ENCODE assay signal across 14 cellular contexts in genomic region chr1:149614931-149615330, GRCh38. TPM values are rescaled to one million over a fixed set of nuclear protein-coding genes. Genes with fewer than 3 reads are reported as not detected.
DNase-seq lines count a peak whose midpoint lies in the region; ATAC-seq lines count a peak whose summit lies in the region.
"Not testable (repeated sequence)": the region's sequence is repeated elsewhere in the genome, so short reads cannot be mapped to it uniquely, and the experiment has no call there.
"Had no signal": no experiment of that assay in that cellular context is flagged by ENCODE, and none has a peak within 500 bp of the region (broad histone marks: within the 10 kb centered on the region; RNA-seq: fewer than 3 reads in every experiment).

No MANE protein-coding gene starts in this region.

- intact Hi-C loops in CD4-positive, alpha-beta memory T cell (cut with micrococcal nuclease); activated CD4-positive, alpha-beta memory T cell treated with anti-CD3 and anti-CD28 coated beads for 36 hours (cut with micrococcal nuclease): not testable (repeated sequence)

- POLR2A ChIA-PET in CD4-positive, alpha-beta memory T cell (lab: Charles Lee; ENCODE audit: partially characterized antibody); T-cell (lab: Charles Lee); activated CD4-positive, alpha-beta memory T cell treated with anti-CD3 and anti-CD28 coated beads for 36 hours (lab: Charles Lee); naive thymus-derived CD8-positive, alpha-beta T cell (lab: Charles Lee): not testable (repeated sequence)

- peak overlapping the region; percentile 58 to 90 (median 76) for H3K4me3 Mint-ChIP-seq in CD4-positive, alpha-beta memory T cell
- peak overlapping the region; percentile 66 to 71 (median 69) for H3K4me3 Mint-ChIP-seq in T-cell
- peak overlapping the region; percentile 24 for H3K4me3 Mint-ChIP-seq in activated CD4-positive, alpha-beta memory T cell treated with anti-CD3 and anti-CD28 coated beads for 36 hours
- H3K4me3 Mint-ChIP-seq in activated T-cell treated with anti-CD3 and anti-CD28 coated beads, Interleukin-2, amount 50 U/mL, for 4 hours, result peak overlapping the region; percentile 67
- H3K4me3 Mint-ChIP-seq in activated naive CD4-positive, alpha-beta T cell treated with anti-CD3 and anti-CD28 coated beads, Interleukin-2, amount 50 U/mL, for 24 hours, result peak overlapping the region; percentile 86
- peak overlapping the region; percentile 74 for H3K4me3 Mint-ChIP-seq in central memory CD8-positive, alpha-beta T cell
- H3K4me3 Mint-ChIP-seq in naive thymus-derived CD8-positive, alpha-beta T cell, result peak overlapping the region; percentile 61 to 84 (median 80)
- peak overlapping the region; percentile 70 to 80 for H3K4me3 Mint-ChIP-seq in stimulated activated naive CD8-positive, alpha-beta T cell treated with anti-CD3 and anti-CD28 coated beads, Interleukin-15, amount 100 ng/mL, for 72 hours

- DNase-seq in CD4-positive, alpha-beta memory T cell; T-cell; activated CD4-positive, alpha-beta memory T cell treated with anti-CD3 and anti-CD28 coated beads for 36 hours; activated T-cell treated with anti-CD3 and anti-CD28 coated beads, Interleukin-2, amount 50 U/mL, for 4 hours; central memory CD8-positive, alpha-beta T cell (ENCODE audit: low spot score in 2 of 2); naive thymus-derived CD8-positive, alpha-beta T cell; stimulated activated naive CD8-positive, alpha-beta T cell treated with anti-CD3 and anti-CD28 coated beads, Interleukin-15, amount 100 ng/mL, for 72 hours: not testable (repeated sequence)

- H3K4me3 ChIP-seq in CD4-positive, alpha-beta memory T cell (ENCODE audit: low read length in 2 of 2), result not testable (repeated sequence)

- not testable (repeated sequence) for H3K27me3 Mint-ChIP-seq in CD4-positive, alpha-beta memory T cell; T-cell; activated CD4-positive, alpha-beta memory T cell treated with anti-CD3 and anti-CD28 coated beads for 36 hours; activated T-cell treated with anti-CD3 and anti-CD28 coated beads, Interleukin-2, amount 50 U/mL, for 4 hours (ENCODE audit: low read depth); activated naive CD4-positive, alpha-beta T cell treated with anti-CD3 and anti-CD28 coated beads, Interleukin-2, amount 50 U/mL, for 24 hours; central memory CD8-positive, alpha-beta T cell; naive thymus-derived CD8-positive, alpha-beta T cell; stimulated activated naive CD8-positive, alpha-beta T cell treated with anti-CD3 and anti-CD28 coated beads, Interleukin-15, amount 100 ng/mL, for 72 hours

- CTCF ChIA-PET in CD4-positive, alpha-beta memory T cell (lab: Charles Lee; ENCODE audit: partially characterized antibody); T-cell (lab: Charles Lee); activated CD4-positive, alpha-beta memory T cell treated with anti-CD3 and anti-CD28 coated beads for 36 hours (lab: Charles Lee): not testable (repeated sequence)

- H3K4me1 ChIP-seq in CD4-positive, alpha-beta memory T cell (ENCODE audit: insufficient read depth, low read length), result not testable (repeated sequence)

- not testable (repeated sequence) for H3K36me3 ChIP-seq in CD4-positive, alpha-beta memory T cell (ENCODE audit: insufficient read depth, low read length)

- H3K4me1 Mint-ChIP-seq in CD4-positive, alpha-beta memory T cell, result peaks cover 7 to 19% (median 9%) of the 10 kb centered on the region in 4 donors
- peaks cover 7 to 22% (median 12%) of the 10 kb centered on the region in 3 donors for H3K4me1 Mint-ChIP-seq in T-cell
- peaks cover 12% of the 10 kb centered on the region for H3K4me1 Mint-ChIP-seq in activated CD4-positive, alpha-beta memory T cell treated with anti-CD3 and anti-CD28 coated beads for 36 hours (ENCODE audit: low read depth)
- H3K4me1 Mint-ChIP-seq in activated T-cell treated with anti-CD3 and anti-CD28 coated beads, Interleukin-2, amount 50 U/mL, for 4 hours (ENCODE audit: low read depth), result peaks cover 16% of the 10 kb centered on the region
- H3K4me1 Mint-ChIP-seq in activated naive CD4-positive, alpha-beta T cell treated with anti-CD3 and anti-CD28 coated beads, Interleukin-2, amount 50 U/mL, for 24 hours, result peaks cover 11% of the 10 kb centered on the region
- H3K4me1 Mint-ChIP-seq in central memory CD8-positive, alpha-beta T cell; stimulated activated naive CD8-positive, alpha-beta T cell treated with anti-CD3 and anti-CD28 coated beads, Interleukin-15, amount 100 ng/mL, for 72 hours: not testable (repeated sequence)
- H3K4me1 Mint-ChIP-seq in naive thymus-derived CD8-positive, alpha-beta T cell, result peaks cover 4 to 15% (median 8%) of the 10 kb centered on the region in 4 donors

- ATAC-seq in T-cell (replicated peaks in 1 of 4); activated T-cell treated with anti-CD3 and anti-CD28 coated beads, Interleukin-2, amount 50 U/mL, for 4 hours; central memory CD8-positive, alpha-beta T cell (replicated peaks; ENCODE audit: extremely low read depth, poor library complexity, severe bottlenecking); naive thymus-derived CD8-positive, alpha-beta T cell; stimulated activated naive CD8-positive, alpha-beta T cell treated with anti-CD3 and anti-CD28 coated beads, Interleukin-15, amount 100 ng/mL, for 72 hours: not testable (repeated sequence)

- H3K27me3 ChIP-seq in CD4-positive, alpha-beta memory T cell (ENCODE audit: insufficient read depth, low read length), result not testable (repeated sequence)

- not testable (repeated sequence) for H3K9me3 Mint-ChIP-seq in CD4-positive, alpha-beta memory T cell; T-cell; activated CD4-positive, alpha-beta memory T cell treated with anti-CD3 and anti-CD28 coated beads for 36 hours; activated T-cell treated with anti-CD3 and anti-CD28 coated beads, Interleukin-2, amount 50 U/mL, for 4 hours; activated naive CD4-positive, alpha-beta T cell treated with anti-CD3 and anti-CD28 coated beads, Interleukin-2, amount 50 U/mL, for 24 hours; central memory CD8-positive, alpha-beta T cell; naive thymus-derived CD8-positive, alpha-beta T cell; stimulated activated naive CD8-positive, alpha-beta T cell treated with anti-CD3 and anti-CD28 coated beads, Interleukin-15, amount 100 ng/mL, for 72 hours

- H3K9me3 ChIP-seq in CD4-positive, alpha-beta memory T cell (ENCODE audit: control insufficient read depth in 1 of 2, low read length in 2 of 2), result not testable (repeated sequence)

- not testable (repeated sequence) for H3K27ac ChIP-seq in CD4-positive, alpha-beta memory T cell (ENCODE audit: low read depth, low read length)

- not testable (repeated sequence) for H3K36me3 Mint-ChIP-seq in CD4-positive, alpha-beta memory T cell; T-cell; activated CD4-positive, alpha-beta memory T cell treated with anti-CD3 and anti-CD28 coated beads for 36 hours; activated T-cell treated with anti-CD3 and anti-CD28 coated beads, Interleukin-2, amount 50 U/mL, for 4 hours (ENCODE audit: insufficient read depth); activated naive CD4-positive, alpha-beta T cell treated with anti-CD3 and anti-CD28 coated beads, Interleukin-2, amount 50 U/mL, for 24 hours; central memory CD8-positive, alpha-beta T cell (ENCODE audit: insufficient read depth); naive thymus-derived CD8-positive, alpha-beta T cell

- peak overlapping the region; percentile 83 to 96 (median 89) for H3K27ac Mint-ChIP-seq in CD4-positive, alpha-beta memory T cell
- H3K27ac Mint-ChIP-seq in T-cell, result peak overlapping the region; percentile 86 to 90
- peak overlapping the region; percentile 78 for H3K27ac Mint-ChIP-seq in activated CD4-positive, alpha-beta memory T cell treated with anti-CD3 and anti-CD28 coated beads for 36 hours
- peak overlapping the region; percentile 97 for H3K27ac Mint-ChIP-seq in activated naive CD4-positive, alpha-beta T cell treated with anti-CD3 and anti-CD28 coated beads, Interleukin-2, amount 50 U/mL, for 24 hours
- H3K27ac Mint-ChIP-seq in central memory CD8-positive, alpha-beta T cell (ENCODE audit: low read depth), result peak overlapping the region; percentile 91
- peak overlapping the region; percentile 86 to 95 (median 92) for H3K27ac Mint-ChIP-seq in naive thymus-derived CD8-positive, alpha-beta T cell
- peak overlapping the region; percentile 69 to 92 for H3K27ac Mint-ChIP-seq in stimulated activated naive CD8-positive, alpha-beta T cell treated with anti-CD3 and anti-CD28 coated beads, Interleukin-15, amount 100 ng/mL, for 72 hours

RNA-seq across cellular contexts. Expression of gene PPIAL4C, which starts 31.3 kb away (rescaled TPM):
- 1 to 10 TPM in 1 of 2 experiments, not detected in 1; 3.4 TPM for total RNA-seq in CD4-positive, alpha-beta memory T cell
- under 1 TPM in 1 of 2 donors, not detected in 1; 0.68 TPM for polyA plus RNA-seq in CD4-positive, alpha-beta memory T cell
- 1 to 10 TPM in 3 of 5 donors, not detected in 2; 1.0 to 4.0 (median 1.4) TPM for total RNA-seq in T-cell
- total RNA-seq in activated CD4-positive, alpha-beta memory T cell treated with anti-CD3 and anti-CD28 coated beads for 36 hours, result not detected
- under 1 TPM in 1 of 3 donors, not detected in 2; 0.40 TPM for total RNA-seq in activated T-cell treated with anti-CD3 and anti-CD28 coated beads, Interleukin-2, amount 50 U/mL, for 4 hours
- total RNA-seq in naive thymus-derived CD8-positive, alpha-beta T cell, result 1 to 10 TPM; 2.7 to 3.6 TPM
- not detected for polyA plus RNA-seq in naive thymus-derived CD8-positive, alpha-beta T cell
- total RNA-seq: A172, GM23248, H7, HT-29, NCI-H460 had no signal
- polyA plus RNA-seq: BJ, GM23248 had no signal

Comparison
In these comparisons a context has a peak if more than half of its experiments do, and no peak if none do; other contexts are left out.
1. H3K4me3 Mint-ChIP-seq: peak in every context shown above with its lines; median percentile 86 in activated naive CD4-positive, alpha-beta T cell treated with anti-CD3 and anti-CD28 coated beads, Interleukin-2, amount 50 U/mL, for 24 hours; 80 in naive thymus-derived CD8-positive, alpha-beta T cell; 76 in CD4-positive, alpha-beta memory T cell; 75 in stimulated activated naive CD8-positive, alpha-beta T cell treated with anti-CD3 and anti-CD28 coated beads, Interleukin-15, amount 100 ng/mL, for 72 hours; 74 in central memory CD8-positive, alpha-beta T cell; 69 in T-cell; 67 in activated T-cell treated with anti-CD3 and anti-CD28 coated beads, Interleukin-2, amount 50 U/mL, for 4 hours; 24 in activated CD4-positive, alpha-beta memory T cell treated with anti-CD3 and anti-CD28 coated beads for 36 hours.